Comparison of ENCODE assay signal across 20 cellular contexts in the genomic region with DNA sequence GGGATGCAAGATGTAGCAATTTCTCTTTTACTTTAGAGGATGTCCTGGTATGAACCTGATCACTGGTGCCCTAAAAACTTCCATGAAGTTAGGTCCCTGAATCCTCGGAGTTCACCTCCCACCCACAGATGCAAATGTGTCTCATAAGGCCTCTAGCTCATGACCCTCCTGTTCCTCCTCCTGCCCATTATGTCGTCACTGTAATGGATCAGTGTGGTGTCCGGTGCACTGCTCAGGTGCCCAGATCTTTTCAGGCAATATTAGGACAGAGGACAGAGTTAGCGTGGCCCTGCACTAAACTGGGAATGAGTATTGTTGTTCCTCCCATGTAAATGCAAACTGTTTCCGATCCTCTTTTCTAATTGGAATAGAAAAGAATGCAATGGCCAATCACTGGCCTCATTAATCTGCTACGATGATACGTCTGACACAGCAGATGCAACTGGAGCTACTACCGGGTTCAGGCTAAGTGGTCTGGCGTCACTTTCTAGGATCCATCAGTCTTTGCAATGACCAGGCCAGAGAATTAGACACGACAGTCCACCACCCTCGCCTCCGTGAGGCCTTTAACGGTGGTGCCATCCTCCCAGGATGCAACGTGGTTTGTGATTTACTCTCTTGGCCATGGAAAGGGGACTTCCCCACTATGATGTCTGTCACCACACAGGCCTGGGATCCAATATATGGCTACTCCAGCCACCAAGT. TPM values are rescaled to one million over a fixed set of nuclear protein-coding genes. Genes with fewer than 3 reads are reported as not detected.
A peak's percentile ranks its signal among the peaks of the same experiment; 100 is the strongest.
DNase-seq lines count a peak whose midpoint lies in the region; ATAC-seq and TF ChIP-seq lines count a peak whose summit lies in the region.
"Had no signal": no experiment of that assay in that cellular context is flagged by ENCODE, and none has a peak within 500 bp of the region (broad histone marks: within the 10 kb centered on the region; RNA-seq: fewer than 3 reads in every experiment).

No MANE protein-coding gene starts in this region.

- TF ChIP-seq POLR2A in Peyer's patch (IDR thresholded peaks at IDR 0.05): no peak

- H3K9me3 ChIP-seq in CD8-positive, alpha-beta memory T cell (ENCODE audit: low read length): no peaks in the 10 kb centered on the region
- no peaks in the 10 kb centered on the region for H3K9me3 ChIP-seq in Peyer's patch

- H3K4me1 Mint-ChIP-seq in CD8-positive, alpha-beta memory T cell: peaks cover 10 to 20% (median 12%) of the 10 kb centered on the region in 3 donors
- H3K4me1 Mint-ChIP-seq: activated naive CD4-positive, alpha-beta T cell treated with anti-CD3 and anti-CD28 coated beads, Interleukin-2, amount 50 U/mL, for 24 hours had no signal

- peak overlapping the region in 3 of 7 donors; percentile 32 to 45 (median 32) for H3K4me3 Mint-ChIP-seq in CD8-positive, alpha-beta memory T cell
- H3K4me3 Mint-ChIP-seq: activated naive CD4-positive, alpha-beta T cell treated with anti-CD3 and anti-CD28 coated beads, Interleukin-2, amount 50 U/mL, for 24 hours; activated T-cell treated with anti-CD3 and anti-CD28 coated beads, Interleukin-2, amount 50 U/mL, for 24 hours; endodermal cell; mesothelial cell of epicardium had no signal

- no peaks in the 10 kb centered on the region for H3K4me1 ChIP-seq in CD8-positive, alpha-beta memory T cell (ENCODE audit: insufficient read depth, low read length)
- H3K4me1 ChIP-seq in Peyer's patch: peaks cover 0 to 26% (median 2%) of the 10 kb centered on the region in 4 donors

- POLR2A ChIA-PET in CD8-positive, alpha-beta memory T cell (lab: Charles Lee): no interaction called here

- no peaks in the 10 kb centered on the region for H3K36me3 ChIP-seq in CD8-positive, alpha-beta memory T cell (ENCODE audit: insufficient read depth, low read length)
- no peaks in the 10 kb centered on the region for H3K36me3 ChIP-seq in Peyer's patch
- H3K36me3 ChIP-seq: WERI-Rb-1 had no signal

- H3K27ac Mint-ChIP-seq in CD8-positive, alpha-beta memory T cell: peak overlapping the region; percentile 22 to 89 (median 72)
- H3K27ac Mint-ChIP-seq: activated naive CD4-positive, alpha-beta T cell treated with anti-CD3 and anti-CD28 coated beads, Interleukin-2, amount 50 U/mL, for 24 hours; activated T-cell treated with anti-CD3 and anti-CD28 coated beads, Interleukin-2, amount 50 U/mL, for 24 hours; endodermal cell; mesothelial cell of epicardium had no signal

- DNase-seq in CD8-positive, alpha-beta memory T cell: no peak
- no peak for DNase-seq in Peyer's patch
- DNase-seq in left lobe of liver (ENCODE audit: low spot score): peak; percentile 12
- DNase-seq in amygdala (lab: John Stamatoyannopoulos, UW): no peak
- DNase-seq in NCI-H69 (lab: John Stamatoyannopoulos, UW): no peak
- DNase-seq: activated CD4-positive, alpha-beta T cell treated with anti-CD3 and anti-CD28 coated beads, Interleukin-2, amount 50 U/mL, for 4 hours; HCEC 1CT; Kasumi-1; NCI-H1105; NCI-H2081 treated with DMSO at 0.1 percent for 48 hours; NCI-H446 treated with DMSO at 0.1 percent for 48 hours; WERI-Rb-1 had no signal

- peaks cover 0 to 8% of the 10 kb centered on the region in 2 donors for H3K27me3 Mint-ChIP-seq in CD8-positive, alpha-beta memory T cell
- H3K27me3 Mint-ChIP-seq: activated naive CD4-positive, alpha-beta T cell treated with anti-CD3 and anti-CD28 coated beads, Interleukin-2, amount 50 U/mL, for 24 hours had no signal

- ATAC-seq in left lobe of liver (no peak), HG03095 (IDR thresholded peaks at IDR 0.05; ENCODE audit: unreplicated experiment) (no peak), GM21423 (IDR thresholded peaks at IDR 0.05; ENCODE audit: unreplicated experiment) (no peak)
- ATAC-seq: left cardiac atrium had no signal

- no peaks in the 10 kb centered on the region for H3K36me3 Mint-ChIP-seq in CD8-positive, alpha-beta memory T cell
- H3K36me3 Mint-ChIP-seq: activated naive CD4-positive, alpha-beta T cell treated with anti-CD3 and anti-CD28 coated beads, Interleukin-2, amount 50 U/mL, for 24 hours had no signal

- no peak overlapping the region for H3K27ac ChIP-seq in CD8-positive, alpha-beta memory T cell (ENCODE audit: low read depth, low read length)
- peak overlapping the region in 3 of 4 donors; percentile 3 to 92 (median 38) for H3K27ac ChIP-seq in Peyer's patch
- peak overlapping the region in 11 of 21 experiments; percentile 11 to 96 (median 55) for H3K27ac ChIP-seq in skin epidermis
- H3K27ac ChIP-seq: WERI-Rb-1 had no signal

- CTCF ChIA-PET in CD8-positive, alpha-beta memory T cell (lab: Charles Lee): no interaction called here

- peaks cover 0 to 6% (median under 1%) of the 10 kb centered on the region in 5 donors for H3K9me3 Mint-ChIP-seq in CD8-positive, alpha-beta memory T cell
- H3K9me3 Mint-ChIP-seq: activated naive CD4-positive, alpha-beta T cell treated with anti-CD3 and anti-CD28 coated beads, Interleukin-2, amount 50 U/mL, for 24 hours had no signal

- no peak for TF ChIP-seq CTCF in Peyer's patch (IDR thresholded peaks at IDR 0.05)

- H3K4me3 ChIP-seq in CD8-positive, alpha-beta memory T cell (ENCODE audit: low read length): no peak overlapping the region
- H3K4me3 ChIP-seq in Peyer's patch: no peak overlapping the region
- no peak overlapping the region for H3K4me3 ChIP-seq in skin epidermis

- H3K27me3 ChIP-seq in CD8-positive, alpha-beta memory T cell (ENCODE audit: insufficient read depth, low read length, poor library complexity, severe bottlenecking): no peaks in the 10 kb centered on the region
- peaks cover 0 to 17% of the 10 kb centered on the region in 2 donors for H3K27me3 ChIP-seq in Peyer's patch

RNA-seq across cellular contexts. Expression of a gene that starts 3.4 kb away (rescaled TPM):
- total RNA-seq in CD8-positive, alpha-beta memory T cell: 10 to 100 TPM; 22.8 to 25.1 TPM
- 17.4 TPM for polyA plus RNA-seq in CD8-positive, alpha-beta memory T cell
- total RNA-seq in Peyer's patch (1,000 to 10,000 TPM in 1 of 4 donors, 100 to 1,000 TPM in 2, 10 to 100 TPM in 1; 59.9 to 1,087 (median 166) TPM), left lobe of liver (34.9 TPM)
